29 cellular contexts compared by ENCODE assay signal in the genomic region with DNA sequence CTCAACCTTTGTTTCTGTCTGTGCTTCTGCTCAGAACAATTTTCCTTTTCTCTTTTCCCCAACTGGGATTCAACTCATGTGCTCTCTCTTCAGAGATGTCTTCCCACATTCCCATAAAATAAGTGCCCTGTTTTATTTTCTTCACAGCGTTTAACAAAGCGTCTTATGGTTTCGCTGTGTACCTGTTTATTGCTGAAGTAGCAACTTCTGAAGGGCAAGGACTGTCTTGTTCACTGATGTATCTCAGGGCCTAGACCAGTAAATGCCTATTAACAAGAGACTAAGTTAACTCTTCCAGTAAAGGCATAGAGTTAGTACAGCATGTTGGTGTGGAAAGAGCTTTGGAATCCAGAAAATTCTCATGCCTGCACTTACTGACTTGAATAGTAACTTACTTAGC. TPM values are rescaled to one million over a fixed set of nuclear protein-coding genes. Genes with fewer than 3 reads are reported as not detected.
"Had no signal": no experiment of that assay in that cellular context is flagged by ENCODE, and none has a peak within 500 bp of the region (broad histone marks: within the 10 kb centered on the region; RNA-seq: fewer than 3 reads in every experiment).

No MANE protein-coding gene starts in this region.

- H3K36me3 Mint-ChIP-seq: natural killer cell had no signal

- H3K27ac ChIP-seq: body of pancreas, thyroid gland, upper lobe of right lung had no signal

- H3K27me3 Mint-ChIP-seq: activated B cell treated with CpG ODN at 0.5 μM for 24 hours; activated CD8-positive, alpha-beta memory T cell treated with anti-CD3 and anti-CD28 coated beads, Interleukin-2, amount 10 ng/mL, durations not matched to agents 7 days and 5 days; effector memory CD8-positive, alpha-beta T cell; stimulated activated naive CD8-positive, alpha-beta T cell treated with anti-CD3 and anti-CD28 coated beads, Interleukin-15, amount 100 ng/mL, for 72 hours had no signal

- H3K27me3 ChIP-seq: body of pancreas, gastrocnemius medialis, thyroid gland, upper lobe of right lung had no signal

- ATAC-seq: activated CD8-positive, alpha-beta memory T cell treated with anti-CD3 and anti-CD28 coated beads, Interleukin-2, amount 10 ng/mL, durations not matched to agents 7 days and 5 days; activated CD8-positive, alpha-beta T cell treated with anti-CD3 and anti-CD28 coated beads, Interleukin-2, amount 10 ng/mL, durations not matched to agents 7 days and 5 days; activated naive CD4-positive, alpha-beta T cell treated with anti-CD3 and anti-CD28 coated beads, Interleukin-2, amount 50 U/mL, for 72 hours; activated T-cell treated with anti-CD3 and anti-CD28 coated beads, Interleukin-2, amount 50 U/mL, for 72 hours; body of pancreas; effector memory CD8-positive, alpha-beta T cell; gastrocnemius medialis; left ventricle myocardium superior; natural killer cell; sciatic nerve; stimulated activated effector memory CD8-positive, alpha-beta T cell treated with anti-CD3 and anti-CD28 coated beads, Interleukin-12 subunit alpha, Interleukin-12 subunit beta, amount 100 ng/mL, for 72 hours; stimulated activated naive CD8-positive, alpha-beta T cell treated with anti-CD3 and anti-CD28 coated beads, Interleukin-15, amount 100 ng/mL, for 72 hours had no signal

- H3K4me3 ChIP-seq: body of pancreas, gastrocnemius medialis, thyroid gland, upper lobe of right lung had no signal

- FAIRE-seq: islet of Langerhans, small intestine had no signal

- H3K9me3 Mint-ChIP-seq: activated B cell treated with CpG ODN at 0.5 μM for 24 hours; activated T-cell treated with anti-CD3 and anti-CD28 coated beads, Interleukin-2, amount 50 U/mL, for 72 hours; effector memory CD8-positive, alpha-beta T cell; natural killer cell; stimulated activated effector memory CD8-positive, alpha-beta T cell treated with anti-CD3 and anti-CD28 coated beads, Interleukin-12 subunit alpha, Interleukin-12 subunit beta, amount 100 ng/mL, for 72 hours; stimulated activated naive CD8-positive, alpha-beta T cell treated with anti-CD3 and anti-CD28 coated beads, Interleukin-15, amount 100 ng/mL, for 72 hours; T-helper 2 cell treated with Interferon-gamma antibody and Interleukin-4, amounts not matched to agents 5 μg/mL and 100 μg/mL, for 36 hours had no signal

- H3K4me1 ChIP-seq: body of pancreas, thyroid gland had no signal

- H3K27ac Mint-ChIP-seq: activated B cell treated with CpG ODN at 0.5 μM for 24 hours; activated CD8-positive, alpha-beta memory T cell treated with anti-CD3 and anti-CD28 coated beads, Interleukin-2, amount 10 ng/mL, durations not matched to agents 7 days and 5 days; activated CD8-positive, alpha-beta T cell treated with anti-CD3 and anti-CD28 coated beads, Interleukin-2, amount 10 ng/mL, durations not matched to agents 7 days and 5 days; activated naive CD4-positive, alpha-beta T cell treated with anti-CD3 and anti-CD28 coated beads, Interleukin-2, amount 50 U/mL, for 72 hours; activated T-cell treated with anti-CD3 and anti-CD28 coated beads, Interleukin-2, amount 50 U/mL, for 72 hours; effector memory CD8-positive, alpha-beta T cell; natural killer cell; progenitor cell of endocrine pancreas; stimulated activated effector memory CD8-positive, alpha-beta T cell treated with anti-CD3 and anti-CD28 coated beads, Interleukin-12 subunit alpha, Interleukin-12 subunit beta, amount 100 ng/mL, for 72 hours; stimulated activated naive CD8-positive, alpha-beta T cell treated with anti-CD3 and anti-CD28 coated beads, Interleukin-15, amount 100 ng/mL, for 72 hours; T-helper 2 cell treated with Interferon-gamma antibody and Interleukin-4, amounts not matched to agents 5 μg/mL and 100 μg/mL, for 36 hours had no signal

- H3K9me3 ChIP-seq: body of pancreas, gastrocnemius medialis, thyroid gland, upper lobe of right lung had no signal

- H3K4me3 Mint-ChIP-seq: activated B cell treated with CpG ODN at 0.5 μM for 24 hours; activated CD8-positive, alpha-beta memory T cell treated with anti-CD3 and anti-CD28 coated beads, Interleukin-2, amount 10 ng/mL, durations not matched to agents 7 days and 5 days; activated CD8-positive, alpha-beta T cell treated with anti-CD3 and anti-CD28 coated beads, Interleukin-2, amount 10 ng/mL, durations not matched to agents 7 days and 5 days; activated T-cell treated with anti-CD3 and anti-CD28 coated beads, Interleukin-2, amount 50 U/mL, for 72 hours; effector memory CD8-positive, alpha-beta T cell; natural killer cell; stimulated activated effector memory CD8-positive, alpha-beta T cell treated with anti-CD3 and anti-CD28 coated beads, Interleukin-12 subunit alpha, Interleukin-12 subunit beta, amount 100 ng/mL, for 72 hours; stimulated activated naive CD8-positive, alpha-beta T cell treated with anti-CD3 and anti-CD28 coated beads, Interleukin-15, amount 100 ng/mL, for 72 hours; T-helper 2 cell treated with Interferon-gamma antibody and Interleukin-4, amounts not matched to agents 5 μg/mL and 100 μg/mL, for 36 hours had no signal

- H3K36me3 ChIP-seq: gastrocnemius medialis, thyroid gland, upper lobe of right lung had no signal

- DNase-seq: activated B cell treated with CpG ODN at 0.5 μM for 24 hours; activated CD4-positive, alpha-beta T cell treated with anti-CD3 and anti-CD28 coated beads, Interleukin-2, amount 50 U/mL, for 1 hour; activated CD8-positive, alpha-beta memory T cell treated with anti-CD3 and anti-CD28 coated beads, Interleukin-2, amount 10 ng/mL, durations not matched to agents 7 days and 5 days; activated CD8-positive, alpha-beta T cell treated with anti-CD3 and anti-CD28 coated beads, Interleukin-2, amount 10 ng/mL, durations not matched to agents 7 days and 5 days; activated naive CD4-positive, alpha-beta T cell; activated T-cell treated with anti-CD3 and anti-CD28 coated beads for 4 hours; activated T-cell treated with anti-CD3 and anti-CD28 coated beads, Interleukin-2, amount 50 U/mL, for 72 hours; body of pancreas; caudate nucleus; cortex of kidney; effector memory CD8-positive, alpha-beta T cell; erythroblast; gastrocnemius medialis; glutamatergic neuron; natural killer cell; small intestine; stimulated activated CD4-positive, alpha-beta T cell treated with anti-CD3 and anti-CD28 coated beads, Interleukin-4, amount 100 ng/mL, for 24 hours; stimulated activated naive CD8-positive, alpha-beta T cell treated with anti-CD3 and anti-CD28 coated beads, Interleukin-15, amount 100 ng/mL, for 72 hours; T-helper 1 cell; thyroid gland; upper lobe of right lung had no signal

RNA-seq across cellular contexts. Expression of a gene that starts 48.8 kb away (rescaled TPM):
- total RNA-seq: osteocyte had no signal
